ENCODE assay signal across 24 cellular contexts in genomic region chr20:24488064-24488799, GRCh38. TPM values are rescaled to one million over a fixed set of nuclear protein-coding genes. Genes with fewer than 3 reads are reported as not detected.
"Had no signal": no experiment of that assay in that cellular context is flagged by ENCODE, and none has a peak within 500 bp of the region (broad histone marks: within the 10 kb centered on the region; RNA-seq: fewer than 3 reads in every experiment).

No MANE protein-coding gene starts in this region.

- DNase-seq: activated B cell treated with CpG ODN at 0.5 μM for 24 hours; activated CD4-positive, alpha-beta T cell treated with anti-CD3 and anti-CD28 coated beads for 36 hours; activated CD4-positive, alpha-beta T cell treated with anti-CD3 and anti-CD28 coated beads, Interleukin-2, amount 50 U/mL, for 48 hours; activated CD8-positive, alpha-beta memory T cell treated with anti-CD3 and anti-CD28 coated beads, Interleukin-2, amount 50 U/mL, for 48 hours; activated naive CD4-positive, alpha-beta T cell; activated T-cell treated with anti-CD3 and anti-CD28 coated beads, Interleukin-2, amount 50 U/mL, for 4 hours; brain microvascular endothelial cell; colonic mucosa; heart left ventricle; kidney glomerular epithelial cell; naive B cell; right lobe of liver; stimulated activated CD4-positive, alpha-beta T cell treated with anti-CD3 and anti-CD28 coated beads, Interleukin-2, amount 100 ng/mL, for 24 hours; stomach; T-helper 17 cell had no signal

- H3K27ac ChIP-seq: adrenal gland, ascending aorta, brain microvascular endothelial cell, colonic mucosa, heart left ventricle, right lobe of liver, skin epidermis, stomach, suprapubic skin, tibial nerve had no signal

- H3K4me3 ChIP-seq: adrenal gland, ascending aorta, colonic mucosa, heart left ventricle, right lobe of liver, skin epidermis, stomach, suprapubic skin, tibial nerve had no signal

- H3K4me1 ChIP-seq: adrenal gland, ascending aorta, colonic mucosa, right lobe of liver, stomach, suprapubic skin, tibial nerve had no signal

- H3K9me3 ChIP-seq: adrenal gland, ascending aorta, colonic mucosa, heart left ventricle, right lobe of liver, stomach, suprapubic skin, tibial nerve had no signal

- H3K27me3 ChIP-seq: adrenal gland, ascending aorta, brain microvascular endothelial cell, colonic mucosa, heart left ventricle, right lobe of liver, stomach, tibial nerve had no signal

- H3K36me3 ChIP-seq: adrenal gland, ascending aorta, brain microvascular endothelial cell, colonic mucosa, heart left ventricle, right lobe of liver, stomach, suprapubic skin, tibial nerve had no signal

- ATAC-seq: activated CD4-positive, alpha-beta T cell treated with anti-CD3 and anti-CD28 coated beads for 36 hours; activated T-cell treated with anti-CD3 and anti-CD28 coated beads, Interleukin-2, amount 50 U/mL, for 4 hours; heart left ventricle; right lobe of liver; stimulated activated effector memory CD8-positive, alpha-beta T cell treated with anti-CD3 and anti-CD28 coated beads, Interleukin-12 subunit alpha, Interleukin-12 subunit beta, amount 100 ng/mL, for 72 hours; T-helper 17 cell had no signal

RNA-seq across cellular contexts. Expression of gene SYNDIG1, which starts 18.8 kb away (rescaled TPM):
- total RNA-seq: activated B cell treated with CpG ODN at 0.5 μM for 24 hours; activated CD4-positive, alpha-beta T cell treated with anti-CD3 and anti-CD28 coated beads for 36 hours; activated CD8-positive, alpha-beta memory T cell treated with anti-CD3 and anti-CD28 coated beads for 36 hours; activated T-cell treated with anti-CD3 and anti-CD28 coated beads, Interleukin-2, amount 50 U/mL, for 4 hours; activated T-helper 2 cell treated with anti-CD3 and anti-CD28 coated beads, Interferon-gamma antibody, Interleukin-2, Interleukin-4, amounts not matched to agents 10 μg/mL and 5 μg/mL and 100 μg/mL, durations not matched to agents 14 hours and 24 hours and 36 hours; fibroblast of villous mesenchyme; right lobe of liver; suprapubic skin; T-helper 17 cell had no signal
